12 cellular contexts compared by ENCODE assay signal in the genomic region with DNA sequence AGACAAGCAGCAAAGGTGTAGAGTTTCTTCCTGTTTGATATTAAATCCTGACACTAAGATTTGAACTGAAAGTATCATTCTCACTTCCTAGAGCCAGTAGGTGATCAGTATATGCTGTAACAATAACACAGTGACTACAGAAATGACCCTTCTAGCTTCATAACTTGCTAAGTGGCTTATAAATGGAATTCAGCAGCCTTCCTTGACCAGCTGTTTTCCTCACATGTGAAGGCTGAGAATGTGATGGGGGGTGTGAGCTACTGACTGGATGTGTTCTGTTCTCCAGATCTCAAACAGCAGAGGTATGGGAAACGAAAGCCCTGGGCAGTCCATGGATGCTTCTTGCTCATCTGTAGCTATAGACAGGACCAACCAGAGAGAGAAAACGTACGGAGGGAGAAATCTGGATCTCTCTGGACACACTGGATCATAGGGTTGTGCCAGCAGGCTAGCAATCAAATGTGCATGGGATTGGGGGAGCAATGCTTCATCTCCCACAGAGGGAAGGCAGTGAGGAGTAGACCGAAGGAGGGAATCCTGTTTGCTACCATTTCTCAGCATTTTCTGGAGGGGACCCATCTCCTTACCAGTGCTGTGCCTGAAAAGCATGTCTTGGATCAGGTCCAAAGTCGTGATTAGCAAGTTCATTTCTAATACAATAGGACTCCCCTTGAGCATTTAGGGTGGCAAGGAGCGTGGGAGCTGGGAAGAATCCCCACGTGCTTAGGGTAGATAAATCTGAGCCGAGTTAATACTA. TPM values are rescaled to one million over a fixed set of nuclear protein-coding genes. Genes with fewer than 3 reads are reported as not detected.
DNase-seq lines count a peak whose midpoint lies in the region; ATAC-seq and TF ChIP-seq lines count a peak whose summit lies in the region.
"Had no signal": no experiment of that assay in that cellular context is flagged by ENCODE, and none has a peak within 500 bp of the region (broad histone marks: within the 10 kb centered on the region; RNA-seq: fewer than 3 reads in every experiment).

No MANE protein-coding gene starts in this region.

- H3K9me3 ChIP-seq in stomach = no peaks in the 10 kb centered on the region
- no peaks in the 10 kb centered on the region for H3K9me3 ChIP-seq in hepatocyte (ENCODE audit: low read depth)
- H3K9me3 ChIP-seq: BE2C, thoracic aorta had no signal

- peaks cover 0 to 10% (median 7%) of the 10 kb centered on the region in 4 donors for H3K36me3 ChIP-seq in stomach
- H3K36me3 ChIP-seq in hepatocyte (replicated peaks; ENCODE audit: insufficient read depth, low read depth) = no peaks in the 10 kb centered on the region
- H3K36me3 ChIP-seq: BE2C, thoracic aorta had no signal

- no peaks in the 10 kb centered on the region for H3K27me3 Mint-ChIP-seq in activated naive CD4-positive, alpha-beta T cell treated with anti-CD3 and anti-CD28 coated beads, Interleukin-2, amount 10 ng/mL, durations not matched to agents 7 days and 5 days
- no peaks in the 10 kb centered on the region for H3K27me3 Mint-ChIP-seq in IgD-negative memory B cell

- no peak overlapping the region for H3K4me3 Mint-ChIP-seq in activated naive CD4-positive, alpha-beta T cell treated with anti-CD3 and anti-CD28 coated beads, Interleukin-2, amount 10 ng/mL, durations not matched to agents 7 days and 5 days
- peak overlapping the region in 2 of 4 donors; percentile 39 to 41 for H3K4me3 Mint-ChIP-seq in IgD-negative memory B cell

- H3K27ac ChIP-seq in stomach = peak overlapping the region in 3 of 5 donors; percentile 14 to 45 (median 27)
- no peak overlapping the region for H3K27ac ChIP-seq in hepatocyte
- H3K27ac ChIP-seq: coronary artery, thoracic aorta had no signal

- peak; percentile 49 for ATAC-seq in HG02623 (IDR thresholded peaks at IDR 0.05; ENCODE audit: unreplicated experiment)
- ATAC-seq: HCT116 had no signal

- H3K36me3 Mint-ChIP-seq in activated naive CD4-positive, alpha-beta T cell treated with anti-CD3 and anti-CD28 coated beads, Interleukin-2, amount 10 ng/mL, durations not matched to agents 7 days and 5 days = peaks cover 59% of the 10 kb centered on the region
- peaks cover 14% of the 10 kb centered on the region for H3K36me3 Mint-ChIP-seq in IgD-negative memory B cell

- H3K4me1 ChIP-seq in stomach (peaks cover 5 to 68% (median 36%) of the 10 kb centered on the region in 4 donors), hepatocyte (ENCODE audit: insufficient read depth) (peaks cover 3% of the 10 kb centered on the region)
- H3K4me1 ChIP-seq: BE2C had no signal

- WGBS in stomach, 5 donors = 82 to 90% (median 88%) methylated on average over 8 of the region's 8 CpGs
- WGBS in hepatocyte (ENCODE audit: low lambda C conversion rate, missing lambda C conversion rate) = 91% methylated on average over 8 of the region's 8 CpGs

- H3K9me2 ChIP-seq in hepatocyte (replicated peaks; ENCODE audit: insufficient read depth) = no peaks in the 10 kb centered on the region

- H3K9me3 Mint-ChIP-seq in activated naive CD4-positive, alpha-beta T cell treated with anti-CD3 and anti-CD28 coated beads, Interleukin-2, amount 10 ng/mL, durations not matched to agents 7 days and 5 days = no peaks in the 10 kb centered on the region
- no peaks in the 10 kb centered on the region for H3K9me3 Mint-ChIP-seq in IgD-negative memory B cell

- no peak for TF ChIP-seq POLR2A in stomach (IDR thresholded peaks at IDR 0.05)

- TF ChIP-seq CTCF in stomach (IDR thresholded peaks at IDR 0.05) (no peak), hepatocyte (IDR thresholded peaks at IDR 0.05; ENCODE audit: poor library complexity) (no peak)

- H3K27me3 ChIP-seq in stomach = no peaks in the 10 kb centered on the region
- H3K27me3 ChIP-seq in hepatocyte = no peaks in the 10 kb centered on the region
- H3K27me3 ChIP-seq: BE2C had no signal

- intact Hi-C loops in stomach (cut with DNase I; ENCODE audit: low total_unique reads) = no loop called here

- TF ChIP-seq EP300 in stomach (IDR thresholded peaks at IDR 0.05) = no peak

- H4K20me1 ChIP-seq in hepatocyte (ENCODE audit: insufficient read depth, poor library complexity, severe bottlenecking) = no peaks in the 10 kb centered on the region

- CTCF ChIA-PET in activated naive CD4-positive, alpha-beta T cell treated with anti-CD3 and anti-CD28 coated beads, Interleukin-2, amount 10 ng/mL, durations not matched to agents 7 days and 5 days (lab: Charles Lee) = interaction anchor here (0.9 kb wide), 1 partner anchor 17 kb away, joined by 3 read pairs; no protein-coding TSS in a partner anchor

- H3K27ac Mint-ChIP-seq in activated naive CD4-positive, alpha-beta T cell treated with anti-CD3 and anti-CD28 coated beads, Interleukin-2, amount 10 ng/mL, durations not matched to agents 7 days and 5 days = peak overlapping the region; percentile 40
- peak overlapping the region; percentile 38 to 92 (median 85) for H3K27ac Mint-ChIP-seq in IgD-negative memory B cell

- H3K4me3 ChIP-seq in stomach (no peak overlapping the region), hepatocyte (no peak overlapping the region)
- H3K4me3 ChIP-seq: coronary artery, thoracic aorta had no signal

- H3K79me2 ChIP-seq in hepatocyte = peaks cover 16% of the 10 kb centered on the region

- DNase-seq in activated naive CD4-positive, alpha-beta T cell treated with anti-CD3 and anti-CD28 coated beads, Interleukin-2, amount 10 ng/mL, durations not matched to agents 7 days and 5 days = no peak
- no peak for DNase-seq in activated naive CD4-positive, alpha-beta T cell treated with anti-CD3 and anti-CD28 coated beads, Interleukin-2, amount 50 U/mL, for 16 hours
- DNase-seq in stomach (no peak), amniotic stem cell (lab: John Stamatoyannopoulos, UW) (no peak), hepatocyte (ENCODE audit: low spot score) (no peak), NCI-H2029 treated with DMSO at 0.1 percent for 48 hours (lab: John Stamatoyannopoulos, UW) (no peak)
- DNase-seq: BE2C had no signal

- peaks cover 59% of the 10 kb centered on the region for H3K4me1 Mint-ChIP-seq in activated naive CD4-positive, alpha-beta T cell treated with anti-CD3 and anti-CD28 coated beads, Interleukin-2, amount 10 ng/mL, durations not matched to agents 7 days and 5 days
- peaks cover 63 to 71% (median 68%) of the 10 kb centered on the region in 3 donors for H3K4me1 Mint-ChIP-seq in IgD-negative memory B cell

- no peak overlapping the region for H2AFZ ChIP-seq in hepatocyte

- no peak overlapping the region for H3K4me2 ChIP-seq in hepatocyte

RNA-seq across cellular contexts. Expression of a gene that starts 39.4 kb away (rescaled TPM):
- polyA plus RNA-seq in IgD-negative memory B cell (285 TPM), stomach (10 to 100 TPM in 2 of 3 donors, 1 to 10 TPM in 1; 9.6 to 18.4 (median 14.9) TPM), hepatocyte (18.3 and 23.4 TPM in 2 replicates)
- total RNA-seq in stomach (10 to 100 TPM in 3 of 5 donors, 1 to 10 TPM in 2; 1.2 to 37.1 (median 10.7) TPM), hepatocyte (33.9 and 37.6 TPM in 2 replicates)

RNA-seq across cellular contexts. Expression of a gene that starts 57.0 kb away (rescaled TPM):
- polyA plus RNA-seq in IgD-negative memory B cell (117 TPM), stomach (100 to 1,000 TPM; 165 to 183 (median 179) TPM), hepatocyte (155 and 208 TPM in 2 replicates)
- total RNA-seq in stomach (100 to 1,000 TPM in 3 of 5 donors, 10 to 100 TPM in 2; 64.3 to 274 (median 161) TPM), hepatocyte (236 and 281 TPM in 2 replicates)

Comparison
In these comparisons a context has a peak if more than half of its experiments do, and no peak if none do; other contexts are left out.
1. RNA of a gene that starts 39.4 kb away (polyA plus RNA-seq): 285 TPM in IgD-negative memory B cell (single experiment); 18.3 to 23.4 TPM in hepatocyte and 9.6 to 18.4 TPM in stomach; every median in the first group is over 10 times any median in the second.